Comparison of ENCODE assay signal across 11 cellular contexts in genomic region chr10:106609867-106610266, GRCh38.
DNase-seq lines count a peak whose midpoint lies in the region; ATAC-seq and TF ChIP-seq lines count a peak whose summit lies in the region.
"Had no signal": no experiment of that assay in that cellular context is flagged by ENCODE, and none has a peak within 500 bp of the region (broad histone marks: within the 10 kb centered on the region; RNA-seq: fewer than 3 reads in every experiment).

No MANE protein-coding gene starts in this region.

- POLR2A ChIA-PET in CD8-positive, alpha-beta T cell (lab: Charles Lee): no interaction called here

- CTCF ChIA-PET in CD8-positive, alpha-beta T cell (lab: Charles Lee): no interaction called here

- H3K27me3 ChIP-seq in cardiac muscle cell: no peaks in the 10 kb centered on the region
- no peaks in the 10 kb centered on the region for H3K27me3 ChIP-seq in CD8-positive, alpha-beta T cell (ENCODE audit: insufficient read depth, low read length)

- ATAC-seq in Right ventricle myocardium superior (ENCODE audit: poor library complexity) (no peak), GM21576 (IDR thresholded peaks at IDR 0.05; ENCODE audit: unreplicated experiment) (no peak), HG03565 (IDR thresholded peaks at IDR 0.05; ENCODE audit: unreplicated experiment) (no peak)
- no peak for ATAC-seq in CD8-positive, alpha-beta T cell
- ATAC-seq: activated naive CD4-positive, alpha-beta T cell treated with anti-CD3 and anti-CD28 coated beads, Interleukin-2, amount 50 U/mL, for 72 hours had no signal

- DNase-seq in cardiac muscle cell (ENCODE audit: low read depth in 1 of 2, low spot score in 1 of 2) (peak in 1 of 2 donors; percentile 5), Right ventricle myocardium superior (no peak), M059J (ENCODE audit: low read depth) (peak; percentile 63), endothelial cell (ENCODE audit: low spot score) (no peak), dermis blood vessel endothelial cell (no peak)
- DNase-seq in CD8-positive, alpha-beta T cell: no peak
- DNase-seq: activated CD4-positive, alpha-beta T cell treated with anti-CD3 and anti-CD28 coated beads, Interleukin-2, amount 50 U/mL, for 4 hours; KBM-7 had no signal

- TF ChIP-seq CTCF in cardiac muscle cell (IDR thresholded peaks at IDR 0.05; ENCODE audit: low read depth, low read length): peak; percentile 22
- peak; percentile 61 for TF ChIP-seq CTCF in endothelial cell (IDR thresholded peaks at IDR 0.05; ENCODE audit: unreplicated experiment)
- TF ChIP-seq CTCF in CD8-positive, alpha-beta T cell (IDR thresholded peaks at IDR 0.05): no peak

- no peak overlapping the region for H3K4me3 ChIP-seq in cardiac muscle cell
- H3K4me3 ChIP-seq in CD8-positive, alpha-beta T cell (ENCODE audit: low read depth, low read length): no peak overlapping the region

- intact Hi-C loops in Right ventricle myocardium superior (cut with DNase I): no loop called here
- intact Hi-C loops in CD8-positive, alpha-beta T cell (cut with DNase I, micrococcal nuclease): no loop called here

- H3K27ac Mint-ChIP-seq in endothelial cell (ENCODE audit: unreplicated experiment): no peak overlapping the region
- no peak overlapping the region for H3K27ac Mint-ChIP-seq in CD8-positive, alpha-beta T cell
- H3K27ac Mint-ChIP-seq: activated naive CD4-positive, alpha-beta T cell treated with anti-CD3 and anti-CD28 coated beads, Interleukin-2, amount 50 U/mL, for 72 hours had no signal

- peaks cover 2% of the 10 kb centered on the region for H3K27me3 Mint-ChIP-seq in endothelial cell (ENCODE audit: unreplicated experiment)
- no peaks in the 10 kb centered on the region for H3K27me3 Mint-ChIP-seq in CD8-positive, alpha-beta T cell (ENCODE audit: low read depth)

- peaks cover 4% of the 10 kb centered on the region for H3K4me1 Mint-ChIP-seq in endothelial cell (ENCODE audit: unreplicated experiment)
- H3K4me1 Mint-ChIP-seq in CD8-positive, alpha-beta T cell (ENCODE audit: low read depth): no peaks in the 10 kb centered on the region

- H3K36me3 Mint-ChIP-seq in endothelial cell (ENCODE audit: low read depth, unreplicated experiment): no peaks in the 10 kb centered on the region
- no peaks in the 10 kb centered on the region for H3K36me3 Mint-ChIP-seq in CD8-positive, alpha-beta T cell
- H3K36me3 Mint-ChIP-seq: activated naive CD4-positive, alpha-beta T cell treated with anti-CD3 and anti-CD28 coated beads, Interleukin-2, amount 50 U/mL, for 72 hours had no signal

- no peak overlapping the region for H3K27ac ChIP-seq in cardiac muscle cell
- H3K27ac ChIP-seq in CD8-positive, alpha-beta T cell (ENCODE audit: low read depth, low read length): no peak overlapping the region

- H3K4me3 Mint-ChIP-seq in endothelial cell (ENCODE audit: unreplicated experiment): no peak overlapping the region
- H3K4me3 Mint-ChIP-seq in CD8-positive, alpha-beta T cell: no peak overlapping the region

- H3K36me3 ChIP-seq in cardiac muscle cell: peaks cover 5% of the 10 kb centered on the region
- no peaks in the 10 kb centered on the region for H3K36me3 ChIP-seq in CD8-positive, alpha-beta T cell (ENCODE audit: insufficient read depth, low read length)

- no peaks in the 10 kb centered on the region for H3K9me3 ChIP-seq in cardiac muscle cell (ENCODE audit: low read depth)
- H3K9me3 ChIP-seq in CD8-positive, alpha-beta T cell (ENCODE audit: low read length): no peaks in the 10 kb centered on the region

- no peaks in the 10 kb centered on the region for H3K9me3 Mint-ChIP-seq in endothelial cell (ENCODE audit: unreplicated experiment)
- peaks cover 2% of the 10 kb centered on the region for H3K9me3 Mint-ChIP-seq in CD8-positive, alpha-beta T cell

- H3K4me1 ChIP-seq in cardiac muscle cell (ENCODE audit: low read depth): no peaks in the 10 kb centered on the region
- no peaks in the 10 kb centered on the region for H3K4me1 ChIP-seq in CD8-positive, alpha-beta T cell (ENCODE audit: insufficient read depth, low read length)
